8 cellular contexts compared by ENCODE assay signal in the genomic region with DNA sequence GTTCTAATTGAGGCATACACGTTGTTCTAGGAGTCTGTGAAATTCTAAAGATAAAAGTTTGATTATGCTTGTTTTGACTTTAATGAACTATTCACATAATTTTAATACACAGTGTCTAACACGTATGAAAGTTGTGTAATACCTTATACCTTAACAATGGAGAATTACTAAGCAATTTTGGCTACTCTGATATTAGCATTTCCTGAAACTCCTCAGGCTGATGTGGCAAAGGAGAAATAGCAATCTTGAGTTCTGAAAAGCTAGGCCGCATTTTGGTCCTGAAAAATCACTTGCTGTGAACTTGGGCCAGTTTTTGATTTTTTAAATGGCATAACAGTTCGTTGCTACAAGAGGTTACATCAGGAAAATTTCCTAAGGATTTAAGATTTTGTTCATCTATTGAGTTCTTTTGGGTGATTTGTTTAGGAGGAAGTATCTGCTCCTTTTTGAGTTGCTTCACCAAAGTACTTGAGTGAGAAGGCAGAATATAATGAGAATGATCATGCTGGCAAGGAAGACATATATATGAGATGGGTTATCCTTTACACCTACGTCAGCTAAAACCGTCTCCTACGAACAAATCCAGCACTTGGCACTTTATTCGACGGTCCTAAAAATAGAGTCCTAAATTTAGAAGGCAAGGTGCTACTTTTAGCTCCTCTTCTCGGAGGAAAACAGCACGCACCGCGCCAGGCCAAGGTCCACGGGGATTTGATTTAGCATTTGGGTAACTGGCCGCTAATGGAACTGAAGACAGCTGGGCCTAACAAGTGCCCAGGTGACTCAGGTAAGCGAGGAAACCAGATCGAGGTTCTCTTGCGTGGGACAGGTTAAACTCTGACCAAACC. TPM values are rescaled to one million over a fixed set of nuclear protein-coding genes. Genes with fewer than 3 reads are reported as not detected.
DNase-seq lines count a peak whose midpoint lies in the region; ATAC-seq and TF ChIP-seq lines count a peak whose summit lies in the region.

No MANE protein-coding gene starts in this region.

- intact Hi-C loops in PC-9 (cut with micrococcal nuclease; ENCODE audit: unreplicated experiment), result loop anchor here (2.0 to 5.0 kb wide), 3 partner anchors 49 to 166 kb away; a partner anchor contains a TSS

- DNase-seq in AG09309 (ENCODE audit: low read depth) (no peak), PC-9 (peak in 1 of 2 experiments; percentile 60), middle frontal gyrus (ENCODE audit: extremely low spot score, low spot score) (peak; percentile 46), ureter (ENCODE audit: low spot score) (peak; percentile 63), NCI-H1048 (lab: John Stamatoyannopoulos, UW) (no peak)

- H3K9ac ChIP-seq in duodenal mucosa (ENCODE audit: low read depth in 1 of 2, low read length in 2 of 2), result peak overlapping the region; percentile 82 to 91

- no TSS peak for BruUV-seq in PC-9 (replicated peaks; lab: Mats Ljungman, UMichigan)

- H3K4me3 ChIP-seq in AG09309 (ENCODE audit: control insufficient read depth, low read depth, low read length), result peak overlapping the region; percentile 99
- H3K4me3 ChIP-seq in PC-9, result peak overlapping the region; percentile 84
- H3K4me3 ChIP-seq in duodenal mucosa (ENCODE audit: low read depth in 1 of 2, low read length in 2 of 2), result peak overlapping the region; percentile 88 to 96

- peaks cover 20% of the 10 kb centered on the region; the same call in 1 of the 2 replicates for H3F3A ChIP-seq in PC-9 (ENCODE audit: insufficient read depth, low read depth)

- H3K9me3 ChIP-seq in PC-9 (ENCODE audit: insufficient read depth, low read depth) (no peaks in the 10 kb centered on the region; the same call in 1 of the 2 replicates), duodenal mucosa (ENCODE audit: control insufficient read depth in 1 of 2, low read length in 2 of 2) (no peaks in the 10 kb centered on the region)

- H3K9me2 ChIP-seq in PC-9 (ENCODE audit: insufficient read depth), result no peaks in the 10 kb centered on the region

- H3K4me2 ChIP-seq in PC-9, result peak overlapping the region; percentile 98

- peak overlapping the region; percentile 92 for H3K27ac ChIP-seq in PC-9
- peak overlapping the region; percentile 97 for H3K27ac ChIP-seq in duodenal mucosa (ENCODE audit: low read depth, low read length)

- H3K27me3 ChIP-seq in PC-9 (ENCODE audit: insufficient read depth, low read depth), result no peaks in the 10 kb centered on the region
- no peaks in the 10 kb centered on the region for H3K27me3 ChIP-seq in duodenal mucosa (ENCODE audit: control insufficient read depth in 1 of 2, insufficient read depth in 2 of 2, low read length in 2 of 2)

- H3K4me1 ChIP-seq in PC-9 (replicated peaks; ENCODE audit: insufficient read depth) (peaks cover 21% of the 10 kb centered on the region), duodenal mucosa (ENCODE audit: control insufficient read depth in 1 of 2, insufficient read depth in 2 of 2, low read length in 2 of 2) (peaks cover 22 to 29% of the 10 kb centered on the region in 2 donors)

- no peaks in the 10 kb centered on the region for H3K36me3 ChIP-seq in PC-9 (ENCODE audit: low read depth)
- no peaks in the 10 kb centered on the region for H3K36me3 ChIP-seq in duodenal mucosa (ENCODE audit: control insufficient read depth in 1 of 2, insufficient read depth in 2 of 2, low read length in 2 of 2)

- H4K20me1 ChIP-seq in PC-9 (ENCODE audit: insufficient read depth), result peaks cover 16% of the 10 kb centered on the region; the same call in 1 of the 2 replicates

- POLR2A ChIA-PET in PC-9 (lab: Charles Lee; ENCODE audit: unreplicated experiment), result interaction anchor here (0.6 to 1.1 kb wide), 2 partner anchors 86 to 152 kb away, joined by 5 read pairs; a partner anchor contains a TSS

- peak overlapping the region; percentile 78 for H2AFZ ChIP-seq in PC-9

- H3K79me2 ChIP-seq in PC-9 (ENCODE audit: low read depth), result peaks cover 53% of the 10 kb centered on the region

- ATAC-seq in GM19372 (IDR thresholded peaks at IDR 0.05; ENCODE audit: low read depth, unreplicated experiment), result peak; percentile 36
- no peak for ATAC-seq in HG03460 (IDR thresholded peaks at IDR 0.05; ENCODE audit: unreplicated experiment)

- CTCF ChIA-PET in PC-9 (lab: Charles Lee), result interaction anchor here (0.6 kb wide), 1 partner anchor 136 kb away, joined by 3 read pairs; no protein-coding TSS in a partner anchor

- TF ChIP-seq CTCF in AG09309 (IDR thresholded peaks at IDR 0.05; ENCODE audit: control insufficient read depth, insufficient read depth, low read depth, low read length, missing control alignments) (no peak), PC-9 (conservative IDR thresholded peaks at IDR 0.05) (no peak)

RNA-seq across cellular contexts. Expression of a gene that starts 32.2 kb away (rescaled TPM):
- 36.4 and 43.9 TPM in 2 replicates for total RNA-seq in PC-9 (2021)
- total RNA-seq in ureter, result 29.5 TPM

Comparison
In these comparisons a context has a peak if more than half of its experiments do, and no peak if none do; other contexts are left out.
1. DNase-seq: peak in middle frontal gyrus (single experiment) and ureter (single experiment); none in AG09309 (single experiment) and NCI-H1048 (single experiment).
2. Peak in every context shown above with its lines, with median percentiles within 50 percentile points of each other: H3K4me3 ChIP-seq.